8 cellular contexts compared by ENCODE assay signal in the genomic region with DNA sequence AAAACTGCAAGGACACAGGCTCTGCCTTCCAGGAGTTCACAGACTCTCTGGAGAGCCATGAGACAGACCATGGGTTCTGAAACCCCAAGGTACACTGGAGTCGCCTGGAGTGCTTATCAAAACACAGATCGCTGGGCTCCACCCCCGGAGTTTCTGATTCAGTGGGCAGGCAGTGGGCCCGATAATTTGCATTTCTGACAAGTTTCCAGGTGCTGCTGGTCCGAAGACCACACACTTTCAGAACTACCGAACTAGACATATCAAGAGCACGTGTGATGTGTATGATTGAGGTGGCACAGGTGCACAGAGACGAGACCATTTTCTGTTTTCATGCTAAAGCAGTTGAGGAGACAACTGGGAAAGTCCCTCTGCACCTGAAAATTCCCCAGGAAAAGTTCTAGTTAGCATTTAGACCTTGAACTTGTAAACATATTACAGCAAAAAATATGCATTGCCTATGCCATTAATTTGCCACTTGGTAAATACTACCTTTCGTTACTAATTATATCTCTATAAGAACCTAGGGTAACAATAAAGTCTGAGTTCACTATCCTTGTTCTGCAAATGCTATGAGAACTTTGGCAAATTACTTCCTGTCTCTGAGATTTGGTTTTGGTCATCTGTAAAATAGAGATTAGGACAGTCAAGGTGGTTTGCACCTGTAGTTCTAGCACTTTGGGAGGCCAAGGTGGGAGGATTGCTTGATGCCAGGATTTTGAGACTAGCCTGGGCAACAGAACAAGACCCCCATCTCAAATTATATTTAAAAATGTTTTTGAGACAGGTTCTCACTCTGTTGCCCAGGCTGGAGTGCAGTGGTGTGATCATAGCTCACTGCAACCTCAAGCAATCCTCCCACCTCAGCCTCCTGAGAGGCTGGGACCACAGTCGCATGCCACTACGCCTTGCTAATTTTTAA.
A peak's percentile ranks its signal among the peaks of the same experiment; 100 is the strongest.
DNase-seq lines count a peak whose midpoint lies in the region; ATAC-seq and TF ChIP-seq lines count a peak whose summit lies in the region.

No MANE protein-coding gene starts in this region.

- peak; percentile 80 for ATAC-seq in GM21723 (IDR thresholded peaks at IDR 0.05; ENCODE audit: unreplicated experiment)

- DNase-seq in GM13977 (ENCODE audit: low spot score) = peak; percentile 78
- peak; percentile 59 to 72 for DNase-seq in NCI-H526 (lab: John Stamatoyannopoulos, UW)
- peak; percentile 47 to 56 for DNase-seq in erythroblast (lab: John Stamatoyannopoulos, UW)
- no peak for DNase-seq in cerebellar cortex (ENCODE audit: low spot score)
- DNase-seq in NCI-H446 treated with DMSO at 0.1 percent for 48 hours (lab: John Stamatoyannopoulos, UW) = no peak
- no peak for DNase-seq in central memory CD4-positive, alpha-beta T cell
- no peak for DNase-seq in OCI-M2 (lab: John Stamatoyannopoulos, UW; ENCODE audit: unreplicated experiment)

- no peak for TF ChIP-seq POLR2A in erythroblast (IDR thresholded peaks at IDR 0.05; ENCODE audit: low read length)

- in situ Hi-C loops in GM13977 (cut with MboI; ENCODE audit: low pct_unique_long_range_greater_than_20kb, low sequenced_read_pairs, unreplicated experiment) = no loop called here

- TF ChIP-seq CTCF in GM13977 (IDR thresholded peaks at IDR 0.05; ENCODE audit: extremely low read depth, insufficient read depth, missing control alignments) = no peak

Comparison
In these comparisons a context has a peak if more than half of its experiments do, and no peak if none do; other contexts are left out.
1. DNase-seq: peak in GM13977 (single experiment), NCI-H526 (2 of 2) and erythroblast (2 of 2); none in cerebellar cortex (single experiment), NCI-H446 treated with DMSO at 0.1 percent for 48 hours (single experiment), central memory CD4-positive, alpha-beta T cell (single experiment) and OCI-M2 (single experiment).